8 cellular contexts compared by ENCODE assay signal in genomic region chr15:65421360-65422215, GRCh38. TPM values are rescaled to one million over a fixed set of nuclear protein-coding genes. Genes with fewer than 3 reads are reported as not detected.
DNase-seq lines count a peak whose midpoint lies in the region; ATAC-seq and TF ChIP-seq lines count a peak whose summit lies in the region.

No MANE protein-coding gene starts in this region.

- TF ChIP-seq CTCF in esophagus muscularis mucosa (IDR thresholded peaks at IDR 0.05) (no peak), vagina (IDR thresholded peaks at IDR 0.05) (no peak)

- H3K4me3 ChIP-seq in SK-N-MC (peak overlapping the region; percentile 81), esophagus muscularis mucosa (peak overlapping the region; percentile 56 to 71 (median 62)), muscle layer of duodenum (ENCODE audit: low read depth in 1 of 2, low read length in 2 of 2) (peak overlapping the region; percentile 67 to 76), vagina (peak overlapping the region; percentile 58 to 69)

- POLR2A ChIA-PET in activated CD4-positive, alpha-beta T cell treated with anti-CD3 and anti-CD28 coated beads, Interleukin-2, amount 10 ng/mL, durations not matched to agents 7 days and 5 days (lab: Charles Lee) = no interaction called here

- peak overlapping the region; percentile 51 for H3K27ac Mint-ChIP-seq in activated CD4-positive, alpha-beta T cell treated with anti-CD3 and anti-CD28 coated beads, Interleukin-2, amount 10 ng/mL, durations not matched to agents 7 days and 5 days

- TF ChIP-seq EP300 in esophagus muscularis mucosa (IDR thresholded peaks at IDR 0.05) = no peak

- intact Hi-C loops in esophagus muscularis mucosa (cut with DNase I) (no loop called here), vagina (cut with DNase I) (no loop called here)

- H3K4me1 ChIP-seq in esophagus muscularis mucosa (peaks cover 15 to 31% (median 26%) of the 10 kb centered on the region in 4 donors), muscle layer of duodenum (ENCODE audit: control insufficient read depth in 1 of 2, insufficient read depth in 2 of 2, low read length in 2 of 2) (peaks cover 3 to 21% of the 10 kb centered on the region in 2 donors), vagina (peaks cover 25% of the 10 kb centered on the region)

- H3K4me3 Mint-ChIP-seq in activated CD4-positive, alpha-beta T cell treated with anti-CD3 and anti-CD28 coated beads, Interleukin-2, amount 10 ng/mL, durations not matched to agents 7 days and 5 days = peak overlapping the region; percentile 66

- no peak overlapping the region for H3K9ac ChIP-seq in SK-N-MC (ENCODE audit: insufficient read length)

- peaks cover 74% of the 10 kb centered on the region for H3K27me3 Mint-ChIP-seq in activated CD4-positive, alpha-beta T cell treated with anti-CD3 and anti-CD28 coated beads, Interleukin-2, amount 10 ng/mL, durations not matched to agents 7 days and 5 days

- H3K9me3 ChIP-seq in SK-N-MC (ENCODE audit: low read depth, low read length) (no peaks in the 10 kb centered on the region), esophagus muscularis mucosa (no peaks in the 10 kb centered on the region), muscle layer of duodenum (ENCODE audit: control insufficient read depth in 1 of 2, low read length in 2 of 2) (no peaks in the 10 kb centered on the region), vagina (no peaks in the 10 kb centered on the region)

- H3K27ac ChIP-seq in SK-N-MC = no peak overlapping the region
- peak overlapping the region in 3 of 4 donors; percentile 25 to 53 (median 33) for H3K27ac ChIP-seq in esophagus muscularis mucosa (replicated peaks in 1 of 4)
- no peak overlapping the region for H3K27ac ChIP-seq in muscle layer of duodenum (ENCODE audit: low read length)
- H3K27ac ChIP-seq in vagina = peak overlapping the region; percentile 86

- peaks cover 0 to 35% (median 2%) of the 10 kb centered on the region in 4 donors for H3K27me3 ChIP-seq in esophagus muscularis mucosa
- H3K27me3 ChIP-seq in muscle layer of duodenum (ENCODE audit: low read depth, low read length) = peaks cover 20% of the 10 kb centered on the region
- H3K27me3 ChIP-seq in vagina = no peaks in the 10 kb centered on the region

- CTCF ChIA-PET in activated CD4-positive, alpha-beta T cell treated with anti-CD3 and anti-CD28 coated beads, Interleukin-2, amount 10 ng/mL, durations not matched to agents 7 days and 5 days (lab: Charles Lee) = interaction anchor here (0.6 to 1.3 kb wide), 4 partner anchors 10 to 22 kb away, joined by 3 read pairs; no protein-coding TSS in a partner anchor

- H3K9me3 Mint-ChIP-seq in activated CD4-positive, alpha-beta T cell treated with anti-CD3 and anti-CD28 coated beads, Interleukin-2, amount 10 ng/mL, durations not matched to agents 7 days and 5 days = no peaks in the 10 kb centered on the region

- TF ChIP-seq POLR2A in esophagus muscularis mucosa (IDR thresholded peaks at IDR 0.05; ENCODE audit: low read depth) (no peak), vagina (IDR thresholded peaks at IDR 0.05) (no peak)

- H3K36me3 ChIP-seq in SK-N-MC (ENCODE audit: insufficient read depth, low read length) (no peaks in the 10 kb centered on the region), esophagus muscularis mucosa (no peaks in the 10 kb centered on the region), muscle layer of duodenum (ENCODE audit: control insufficient read depth in 1 of 2, insufficient read depth in 2 of 2, low read length in 2 of 2) (no peaks in the 10 kb centered on the region), vagina (no peaks in the 10 kb centered on the region)

- peaks cover 3% of the 10 kb centered on the region for H3K36me3 Mint-ChIP-seq in activated CD4-positive, alpha-beta T cell treated with anti-CD3 and anti-CD28 coated beads, Interleukin-2, amount 10 ng/mL, durations not matched to agents 7 days and 5 days (ENCODE audit: low read depth)

- DNase-seq in activated CD4-positive, alpha-beta T cell treated with anti-CD3 and anti-CD28 coated beads, Interleukin-2, amount 10 ng/mL, durations not matched to agents 7 days and 5 days = no peak
- DNase-seq in activated CD4-positive, alpha-beta T cell treated with anti-CD3 and anti-CD28 coated beads, Interleukin-2, amount 50 U/mL, for 4 hours = no peak
- DNase-seq in SK-N-MC (ENCODE audit: low read depth, low spot score) = no peak
- DNase-seq in esophagus muscularis mucosa (ENCODE audit: extremely low spot score) = no peak
- peak in 1 of 2 donors; percentile 89 for DNase-seq in vagina (ENCODE audit: extremely low spot score in 2 of 2)
- no peak for DNase-seq in NOMO-1 treated with dmso at 0.1 percent for 144 hours (lab: John Stamatoyannopoulos, UW; ENCODE audit: unreplicated experiment)

- no peak for ATAC-seq in GM21619 (IDR thresholded peaks at IDR 0.05; ENCODE audit: unreplicated experiment)

- peaks cover 12% of the 10 kb centered on the region for H3K4me1 Mint-ChIP-seq in activated CD4-positive, alpha-beta T cell treated with anti-CD3 and anti-CD28 coated beads, Interleukin-2, amount 10 ng/mL, durations not matched to agents 7 days and 5 days

- WGBS in esophagus muscularis mucosa = 1% methylated on average over 21 of the region's 39 CpGs

RNA-seq across cellular contexts. Expression of gene IGDCC4, which starts 1.2 kb away (rescaled TPM):
- under 1 TPM; 0.06 to 0.12 TPM for total RNA-seq in activated CD4-positive, alpha-beta T cell treated with anti-CD3 and anti-CD28 coated beads, Interleukin-2, amount 10 ng/mL, durations not matched to agents 7 days and 5 days
- total RNA-seq in esophagus muscularis mucosa (1 to 10 TPM in 3 of 4 donors, under 1 TPM in 1; 0.52 to 2.8 (median 2.2) TPM), vagina (8.8 TPM)

RNA-seq across cellular contexts. Expression of gene IGDCC3, which starts 43.8 kb away (rescaled TPM):
- total RNA-seq in activated CD4-positive, alpha-beta T cell treated with anti-CD3 and anti-CD28 coated beads, Interleukin-2, amount 10 ng/mL, durations not matched to agents 7 days and 5 days = not detected
- under 1 TPM in 1 of 4 donors, not detected in 3; 0.17 TPM for total RNA-seq in esophagus muscularis mucosa
- total RNA-seq in vagina = 0.49 TPM

Comparison
In these comparisons a context has a peak if more than half of its experiments do, and no peak if none do; other contexts are left out.
1. H3K27ac ChIP-seq: peak in esophagus muscularis mucosa (3 of 4) and vagina (single experiment); none in SK-N-MC (single experiment) and muscle layer of duodenum (single experiment).
2. Peak in every context shown above with its lines, with median percentiles within 50 percentile points of each other: H3K4me3 ChIP-seq.